Comparison of ENCODE assay signal across 8 cellular contexts in genomic region chr1:211830055-211830329, GRCh38. TPM values are rescaled to one million over a fixed set of nuclear protein-coding genes. Genes with fewer than 3 reads are reported as not detected.
DNase-seq lines count a peak whose midpoint lies in the region; ATAC-seq, FAIRE-seq and TF ChIP-seq lines count a peak whose summit lies in the region.

No MANE protein-coding gene starts in this region.

- H3K27me3 ChIP-seq in BJ (ENCODE audit: control insufficient read depth, insufficient read depth, low read length) = no peaks in the 10 kb centered on the region
- H3K27me3 ChIP-seq in bronchial epithelial cell (ENCODE audit: control insufficient read depth, insufficient read depth, low read length) = no peaks in the 10 kb centered on the region

- H3K4me3 ChIP-seq in BJ (ENCODE audit: low read depth, low read length) (peak overlapping the region; percentile 68), bronchial epithelial cell (ENCODE audit: low read depth, low read length) (peak overlapping the region; percentile 49), mucosa of descending colon (peak overlapping the region; percentile 56)

- peaks cover 6% of the 10 kb centered on the region for H3K4me1 ChIP-seq in mucosa of descending colon (ENCODE audit: low read depth)

- H3K4me1 Mint-ChIP-seq in type B pancreatic cell (ENCODE audit: unreplicated experiment) = peaks cover 10% of the 10 kb centered on the region

- TF ChIP-seq CTCF in BJ (IDR thresholded peaks at IDR 0.05; ENCODE audit: insufficient read depth, low read depth, low read length) = no peak
- TF ChIP-seq CTCF in bronchial epithelial cell (IDR thresholded peaks at IDR 0.05; ENCODE audit: insufficient read depth, low read length, severe bottlenecking) = no peak
- no peak for TF ChIP-seq CTCF in mucosa of descending colon (IDR thresholded peaks at IDR 0.05)
- TF ChIP-seq CTCF in type B pancreatic cell (conservative IDR thresholded peaks at IDR 0.05) = no peak

- intact Hi-C loops in mucosa of descending colon (cut with DNase I, micrococcal nuclease) = no loop called here

- POLR2A ChIA-PET in BJ (lab: Charles Lee) = no interaction called here

- H3K27me3 Mint-ChIP-seq in type B pancreatic cell = peaks cover 4% of the 10 kb centered on the region

- no peak for DNase-seq in BJ (ENCODE audit: low read depth)
- peak; percentile 32 for DNase-seq in NCI-H1105 treated with DMSO at 0.1 percent for 48 hours (lab: John Stamatoyannopoulos, UW)
- DNase-seq in bronchial epithelial cell (ENCODE audit: low read depth) = no peak
- DNase-seq in mucosa of descending colon = peak in 2 of 3 donors; percentile 16 to 56
- DNase-seq in type B pancreatic cell (ENCODE audit: extremely low spot score, unreplicated experiment) = no peak
- DNase-seq in GM19238 (ENCODE audit: insufficient read length, low spot score) = no peak
- no peak for DNase-seq in Ammon's horn (ENCODE audit: low spot score)

- peak overlapping the region; percentile 83 for H3K27ac Mint-ChIP-seq in type B pancreatic cell

- no peak for FAIRE-seq in bronchial epithelial cell (lab: Jason Lieb, UNC)

- no peaks in the 10 kb centered on the region for H3K9me3 Mint-ChIP-seq in type B pancreatic cell

- ATAC-seq in GM21529 (IDR thresholded peaks at IDR 0.05; ENCODE audit: unreplicated experiment) (peak; percentile 23), mucosa of descending colon (no peak)

- H3K36me3 ChIP-seq in BJ (ENCODE audit: control insufficient read depth, insufficient read depth, low read length) (no peaks in the 10 kb centered on the region), bronchial epithelial cell (ENCODE audit: control insufficient read depth, insufficient read depth, low read length) (no peaks in the 10 kb centered on the region), mucosa of descending colon (ENCODE audit: low read depth) (no peaks in the 10 kb centered on the region)

- CTCF ChIA-PET in BJ (lab: Yijun Ruan, JAX) = interaction anchor here (3.0 kb wide), 1 partner anchor 132 kb away, joined by 15 read pairs; no protein-coding TSS in a partner anchor

- H3K4me3 Mint-ChIP-seq in type B pancreatic cell = peak overlapping the region; percentile 94

- no peaks in the 10 kb centered on the region for H3K9me3 ChIP-seq in mucosa of descending colon

- H3K36me3 Mint-ChIP-seq in type B pancreatic cell = peaks cover 6% of the 10 kb centered on the region

RNA-seq across cellular contexts. Expression of gene LPGAT1, which starts 0.6 kb away (rescaled TPM):
- 7.7 and 14.4 TPM in 2 replicates for polyA plus RNA-seq in BJ (2011; rRNA removed)
- polyA minus RNA-seq in BJ (2011; rRNA and poly(A)+ RNA removed) = 10.6 and 14.3 TPM in 2 replicates
- total RNA-seq in bronchial epithelial cell = 23.9 and 27.1 TPM in 2 replicates
- total RNA-seq in mucosa of descending colon = 10 to 100 TPM; 27.5 to 42.1 (median 34.2) TPM
- 31.3 and 34.4 TPM in 2 replicates for total RNA-seq in type B pancreatic cell (ENCODE audit: low replicate concordance)

Comparison
In these comparisons a context has a peak if more than half of its experiments do, and no peak if none do; other contexts are left out.
1. DNase-seq: peak in NCI-H1105 treated with DMSO at 0.1 percent for 48 hours (single experiment) and mucosa of descending colon (2 of 3); none in BJ (single experiment), bronchial epithelial cell (single experiment), type B pancreatic cell (single experiment), GM19238 (single experiment) and Ammon's horn (single experiment).
2. Peak in every context shown above with its lines, with median percentiles within 50 percentile points of each other: H3K4me3 ChIP-seq.